ENCODE assay signal across 1 cellular context in the genomic region with DNA sequence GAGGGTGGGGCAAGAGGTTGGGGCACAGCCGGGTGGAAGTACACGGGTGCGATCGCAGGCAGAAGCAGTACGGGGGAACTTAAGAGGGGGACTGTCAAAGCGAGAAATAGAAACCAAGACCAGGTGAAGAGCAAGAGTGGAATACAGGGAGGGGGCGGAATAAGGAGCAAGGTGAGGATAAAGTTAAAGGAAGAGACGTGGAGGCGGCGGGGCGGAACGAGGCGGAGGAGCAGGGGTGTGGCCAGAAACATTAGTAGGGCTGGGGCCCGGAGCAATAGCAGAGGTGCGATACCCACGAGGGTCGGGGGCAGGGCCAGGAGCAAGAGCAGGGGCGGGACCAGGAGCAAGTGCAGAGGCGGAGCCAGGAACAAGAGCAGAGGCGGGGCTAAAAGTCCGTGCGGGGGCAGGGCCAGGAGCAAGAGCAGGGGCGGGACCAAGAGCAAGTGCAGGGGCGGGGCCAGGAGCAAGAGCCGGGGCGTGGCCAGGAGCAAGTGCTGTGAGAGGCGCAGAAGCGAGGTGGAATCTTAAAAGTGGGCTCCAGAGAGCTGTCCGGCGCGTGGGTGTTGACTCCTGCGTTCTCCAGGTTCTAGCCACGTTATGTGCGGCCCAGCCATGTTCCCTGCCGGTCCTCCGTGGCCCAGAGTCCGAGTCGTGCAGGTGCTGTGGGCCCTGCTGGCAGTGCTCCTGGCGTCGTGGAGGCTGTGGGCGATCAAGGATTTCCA.
A peak's percentile ranks its signal among the peaks of the same experiment; 100 is the strongest.
TF ChIP-seq lines count a peak whose summit lies in the region.

No MANE protein-coding gene starts in this region.

TF ChIP-seq in HCT116, 20 proteins besides CTCF, POLR2A, EP300 and RAD21 (continued from another document):
- TF ChIP-seq, protein P1, sequence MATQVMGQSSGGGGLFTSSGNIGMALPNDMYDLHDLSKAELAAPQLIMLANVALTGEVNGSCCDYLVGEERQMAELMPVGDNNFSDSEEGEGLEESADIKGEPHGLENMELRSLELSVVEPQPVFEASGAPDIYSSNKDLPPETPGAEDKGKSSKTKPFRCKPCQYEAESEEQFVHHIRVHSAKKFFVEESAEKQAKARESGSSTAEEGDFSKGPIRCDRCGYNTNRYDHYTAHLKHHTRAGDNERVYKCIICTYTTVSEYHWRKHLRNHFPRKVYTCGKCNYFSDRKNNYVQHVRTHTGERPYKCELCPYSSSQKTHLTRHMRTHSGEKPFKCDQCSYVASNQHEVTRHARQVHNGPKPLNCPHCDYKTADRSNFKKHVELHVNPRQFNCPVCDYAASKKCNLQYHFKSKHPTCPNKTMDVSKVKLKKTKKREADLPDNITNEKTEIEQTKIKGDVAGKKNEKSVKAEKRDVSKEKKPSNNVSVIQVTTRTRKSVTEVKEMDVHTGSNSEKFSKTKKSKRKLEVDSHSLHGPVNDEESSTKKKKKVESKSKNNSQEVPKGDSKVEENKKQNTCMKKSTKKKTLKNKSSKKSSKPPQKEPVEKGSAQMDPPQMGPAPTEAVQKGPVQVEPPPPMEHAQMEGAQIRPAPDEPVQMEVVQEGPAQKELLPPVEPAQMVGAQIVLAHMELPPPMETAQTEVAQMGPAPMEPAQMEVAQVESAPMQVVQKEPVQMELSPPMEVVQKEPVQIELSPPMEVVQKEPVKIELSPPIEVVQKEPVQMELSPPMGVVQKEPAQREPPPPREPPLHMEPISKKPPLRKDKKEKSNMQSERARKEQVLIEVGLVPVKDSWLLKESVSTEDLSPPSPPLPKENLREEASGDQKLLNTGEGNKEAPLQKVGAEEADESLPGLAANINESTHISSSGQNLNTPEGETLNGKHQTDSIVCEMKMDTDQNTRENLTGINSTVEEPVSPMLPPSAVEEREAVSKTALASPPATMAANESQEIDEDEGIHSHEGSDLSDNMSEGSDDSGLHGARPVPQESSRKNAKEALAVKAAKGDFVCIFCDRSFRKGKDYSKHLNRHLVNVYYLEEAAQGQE (IDR thresholded peaks at IDR 0.05; ENCODE audit: low read depth) = no peak
- TF ChIP-seq ZFX (IDR thresholded peaks at IDR 0.05) (no peak), EZH2 (IDR thresholded peaks at IDR 0.05) (no peak), TCF7L2 (IDR thresholded peaks at IDR 0.05; ENCODE audit: borderline replicate concordance, extremely low read depth, insufficient read depth, insufficient read length) (no peak), SRF (IDR thresholded peaks at IDR 0.05; ENCODE audit: low read depth) (no peak), ELF1 (IDR thresholded peaks at IDR 0.05; ENCODE audit: borderline replicate concordance, low read depth) (no peak), POLR2AphosphoS5 (IDR thresholded peaks at IDR 0.05; ENCODE audit: low read depth, low read length) (peak; percentile 58), FOSL1 (IDR thresholded peaks at IDR 0.05; ENCODE audit: low read depth) (no peak)
- TF ChIP-seq, protein P2, sequence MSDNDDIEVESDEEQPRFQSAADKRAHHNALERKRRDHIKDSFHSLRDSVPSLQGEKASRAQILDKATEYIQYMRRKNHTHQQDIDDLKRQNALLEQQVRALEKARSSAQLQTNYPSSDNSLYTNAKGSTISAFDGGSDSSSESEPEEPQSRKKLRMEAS (IDR thresholded peaks at IDR 0.05) = peak; percentile 85
- TF ChIP-seq, protein P3, sequence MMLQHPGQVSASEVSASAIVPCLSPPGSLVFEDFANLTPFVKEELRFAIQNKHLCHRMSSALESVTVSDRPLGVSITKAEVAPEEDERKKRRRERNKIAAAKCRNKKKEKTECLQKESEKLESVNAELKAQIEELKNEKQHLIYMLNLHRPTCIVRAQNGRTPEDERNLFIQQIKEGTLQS (IDR thresholded peaks at IDR 0.05) = no peak
